In the genomic region with DNA sequence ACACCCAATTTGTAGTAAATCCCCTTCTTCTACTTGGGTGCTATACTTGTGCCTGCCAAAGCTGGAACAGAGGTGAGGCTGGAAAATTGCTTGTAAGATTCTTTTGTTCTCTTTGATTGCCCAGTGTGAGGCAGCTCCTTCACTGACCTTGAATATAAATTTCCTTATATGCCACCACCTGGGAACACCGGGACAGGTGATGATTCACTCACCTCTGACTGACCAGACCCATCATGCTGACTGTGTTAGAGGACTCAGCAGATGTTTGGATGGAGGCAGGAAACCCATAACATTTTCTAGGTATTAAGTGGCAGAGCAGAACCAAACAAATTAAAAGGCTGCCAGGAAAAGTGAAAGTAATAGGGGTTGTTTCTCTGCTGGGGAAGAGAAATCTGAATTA, we compare ENCODE assay signal across 15 cellular contexts.
DNase-seq lines count a peak whose midpoint lies in the region; ATAC-seq, FAIRE-seq and TF ChIP-seq lines count a peak whose summit lies in the region.
"Had no signal": no experiment of that assay in that cellular context is flagged by ENCODE, and none has a peak within 500 bp of the region (broad histone marks: within the 10 kb centered on the region; RNA-seq: fewer than 3 reads in every experiment).

No MANE protein-coding gene starts in this region.

- H3K4me3 ChIP-seq in ACC112 (ENCODE audit: low read depth, low read length) (peak overlapping the region; percentile 39; the same call in 1 of the 2 replicates), HCT116 (replicated peaks in 1 of 2; ENCODE audit: low read depth in 1 of 2, low read length in 2 of 2) (no peak overlapping the region)
- H3K4me3 ChIP-seq: SJSA1 had no signal

- H3K27ac Mint-ChIP-seq in WTC11 (no peak overlapping the region), glutamatergic neuron (ENCODE audit: unreplicated experiment) (no peak overlapping the region)
- no peak overlapping the region for H3K27ac Mint-ChIP-seq in activated T-helper 1 cell treated with anti-CD3 and anti-CD28 coated beads, Interleukin-12 subunit alpha, Interleukin-12 subunit beta, Interleukin-2, Interleukin-4 antibody, amounts not matched to agents 30 ng/mL and 10 ng/mL and 1 ng/mL, durations not matched to agents 14 hours and 24 hours and 36 hours
- H3K27ac Mint-ChIP-seq: CD4-positive, alpha-beta T cell had no signal

- intact Hi-C loops in HCT116 (cut with micrococcal nuclease): no loop called here
- intact Hi-C loops in activated T-helper 1 cell treated with anti-CD3 and anti-CD28 coated beads, Interleukin-12 subunit alpha, Interleukin-12 subunit beta, Interleukin-2, Interleukin-4 antibody, amounts not matched to agents 30 ng/mL and 10 ng/mL and 1 ng/mL, durations not matched to agents 14 hours and 24 hours and 36 hours (cut with micrococcal nuclease): no loop called here

- no peaks in the 10 kb centered on the region for H4K20me1 ChIP-seq in HCT116 (ENCODE audit: insufficient read depth)

- FAIRE-seq in RCC 7860 (lab: Jason Lieb, UNC): no peak
- FAIRE-seq: H54, HepG2 had no signal

- H3K36me3 ChIP-seq in ACC112 (ENCODE audit: insufficient read depth, low read length): no peaks in the 10 kb centered on the region
- no peaks in the 10 kb centered on the region for H3K36me3 ChIP-seq in HCT116 (ENCODE audit: control insufficient read depth in 1 of 2, insufficient read depth in 2 of 2, low read length in 2 of 2)
- H3K36me3 ChIP-seq: SJSA1 had no signal

- no peaks in the 10 kb centered on the region for H3K9me3 ChIP-seq in HCT116 (ENCODE audit: control insufficient read depth in 1 of 2, insufficient read depth in 1 of 2, low read depth in 1 of 2, low read length in 2 of 2)
- H3K9me3 ChIP-seq: SJSA1 had no signal

- H3K27me3 Mint-ChIP-seq in WTC11 (ENCODE audit: low read depth) (no peaks in the 10 kb centered on the region), glutamatergic neuron (ENCODE audit: unreplicated experiment) (no peaks in the 10 kb centered on the region)
- H3K27me3 Mint-ChIP-seq in activated T-helper 1 cell treated with anti-CD3 and anti-CD28 coated beads, Interleukin-12 subunit alpha, Interleukin-12 subunit beta, Interleukin-2, Interleukin-4 antibody, amounts not matched to agents 30 ng/mL and 10 ng/mL and 1 ng/mL, durations not matched to agents 14 hours and 24 hours and 36 hours (ENCODE audit: insufficient read depth): peaks cover 4% of the 10 kb centered on the region

- 0 out of 2 replicates have a peak, but pooled peaks cover 1% of the 10 kb centered on the region for H3K9me3 Mint-ChIP-seq in WTC11
- H3K9me3 Mint-ChIP-seq in activated T-helper 1 cell treated with anti-CD3 and anti-CD28 coated beads, Interleukin-12 subunit alpha, Interleukin-12 subunit beta, Interleukin-2, Interleukin-4 antibody, amounts not matched to agents 30 ng/mL and 10 ng/mL and 1 ng/mL, durations not matched to agents 14 hours and 24 hours and 36 hours: no peaks in the 10 kb centered on the region
- H3K9me3 Mint-ChIP-seq in glutamatergic neuron (ENCODE audit: unreplicated experiment): no peaks in the 10 kb centered on the region
- H3K9me3 Mint-ChIP-seq: CD4-positive, alpha-beta T cell had no signal

- TF ChIP-seq CTCF in HCT116 (IDR thresholded peaks at IDR 0.05 in 2 of 3, conservative IDR thresholded peaks at IDR 0.05 in 1 of 3; ENCODE audit: borderline replicate concordance in 1 of 3, insufficient read depth in 1 of 3, low read depth in 2 of 3, low read length in 2 of 3): no peak
- no peak for TF ChIP-seq CTCF in WTC11 (IDR thresholded peaks at IDR 0.05)
- no peak for TF ChIP-seq CTCF in glutamatergic neuron (IDR thresholded peaks at IDR 0.05; ENCODE audit: partially characterized antibody, unreplicated experiment)

- H3K36me3 Mint-ChIP-seq in WTC11: no peaks in the 10 kb centered on the region
- no peaks in the 10 kb centered on the region for H3K36me3 Mint-ChIP-seq in activated T-helper 1 cell treated with anti-CD3 and anti-CD28 coated beads, Interleukin-12 subunit alpha, Interleukin-12 subunit beta, Interleukin-2, Interleukin-4 antibody, amounts not matched to agents 30 ng/mL and 10 ng/mL and 1 ng/mL, durations not matched to agents 14 hours and 24 hours and 36 hours (ENCODE audit: low read depth)
- H3K36me3 Mint-ChIP-seq in glutamatergic neuron (ENCODE audit: unreplicated experiment): no peaks in the 10 kb centered on the region

- H3K27me3 ChIP-seq in ACC112 (ENCODE audit: insufficient read depth, low read length) (no peaks in the 10 kb centered on the region), HCT116 (ENCODE audit: insufficient read depth, low read length) (peaks cover 24% of the 10 kb centered on the region)
- H3K27me3 ChIP-seq: SJSA1 had no signal

- CTCF ChIA-PET in HCT116 (lab: Charles Lee): no interaction called here
- CTCF ChIA-PET in WTC11 (lab: Charles Lee): no interaction called here

- no peak overlapping the region for H3K27ac ChIP-seq in ACC112 (ENCODE audit: low read depth, low read length)
- H3K27ac ChIP-seq in HCT116 (ENCODE audit: low read depth, low read length): no peak overlapping the region
- H3K27ac ChIP-seq: SJSA1 had no signal

- H3K4me1 ChIP-seq in ACC112 (ENCODE audit: control insufficient read depth, insufficient read depth, low read length, unreplicated experiment) (no peaks in the 10 kb centered on the region), HCT116 (ENCODE audit: control insufficient read depth in 1 of 2, insufficient read depth in 2 of 2, low read length in 2 of 2) (no peaks in the 10 kb centered on the region)
- H3K4me1 ChIP-seq: SJSA1 had no signal

- no peak overlapping the region for H3K4me3 Mint-ChIP-seq in WTC11
- no peak overlapping the region for H3K4me3 Mint-ChIP-seq in activated T-helper 1 cell treated with anti-CD3 and anti-CD28 coated beads, Interleukin-12 subunit alpha, Interleukin-12 subunit beta, Interleukin-2, Interleukin-4 antibody, amounts not matched to agents 30 ng/mL and 10 ng/mL and 1 ng/mL, durations not matched to agents 14 hours and 24 hours and 36 hours
- H3K4me3 Mint-ChIP-seq in glutamatergic neuron (ENCODE audit: unreplicated experiment): no peak overlapping the region
- H3K4me3 Mint-ChIP-seq: CD4-positive, alpha-beta T cell had no signal

- RAD21 ChIA-PET in HCT116 (lab: Charles Lee; ENCODE audit: low non-redundant PET in 1 of 2, low total read pairs in 2 of 2, uncharacterized antibody in 2 of 2, unreplicated experiment in 2 of 2): no interaction called here

- ATAC-seq in HCT116 (no peak; the same call in 1 of the 2 replicates), WTC11 (peak; percentile 65)
- ATAC-seq: HepG2 had no signal

- no peaks in the 10 kb centered on the region for H3K79me2 ChIP-seq in ACC112 (ENCODE audit: control insufficient read depth, insufficient read depth, low read length, unreplicated experiment)
- no peaks in the 10 kb centered on the region for H3K79me2 ChIP-seq in HCT116 (ENCODE audit: insufficient read depth, low read length)

- no peak overlapping the region for H3K9ac ChIP-seq in HCT116 (ENCODE audit: low read length)

- DNase-seq in HCT116 (ENCODE audit: low read depth, low spot score) (no peak), WTC11 (ENCODE audit: low spot score) (no peak), iPS-NIHi7 (ENCODE audit: extremely low spot score) (peak; percentile 17), RCC 7860 (ENCODE audit: low spot score) (no peak), glutamatergic neuron (no peak)
- no peak for DNase-seq in activated T-helper 1 cell treated with anti-CD3 and anti-CD28 coated beads, Interleukin-12 subunit alpha, Interleukin-12 subunit beta, Interleukin-2, Interleukin-4 antibody, amounts not matched to agents 30 ng/mL and 10 ng/mL and 1 ng/mL, durations not matched to agents 14 hours and 24 hours and 36 hours (ENCODE audit: low spot score)
- DNase-seq in stimulated activated CD4-positive, alpha-beta T cell treated with anti-CD3 and anti-CD28 coated beads, Interleukin-4, amount 100 ng/mL, for 4 hours: no peak
- DNase-seq: CD4-positive, alpha-beta T cell; NCI-H446 treated with DMSO at 0.1 percent for 48 hours; NCI-H82; SW 1271 had no signal

- H3K4me1 Mint-ChIP-seq in WTC11: peaks cover 20% of the 10 kb centered on the region
- H3K4me1 Mint-ChIP-seq in activated T-helper 1 cell treated with anti-CD3 and anti-CD28 coated beads, Interleukin-12 subunit alpha, Interleukin-12 subunit beta, Interleukin-2, Interleukin-4 antibody, amounts not matched to agents 30 ng/mL and 10 ng/mL and 1 ng/mL, durations not matched to agents 14 hours and 24 hours and 36 hours (ENCODE audit: low read depth): no peaks in the 10 kb centered on the region
- peaks cover 2% of the 10 kb centered on the region for H3K4me1 Mint-ChIP-seq in glutamatergic neuron (ENCODE audit: low read depth, unreplicated experiment)

- no peak for TF ChIP-seq POLR2A in HCT116 (IDR thresholded peaks at IDR 0.05; ENCODE audit: borderline replicate concordance, extremely low read depth, insufficient read depth, insufficient read length)

- no peak overlapping the region for H3K4me2 ChIP-seq in HCT116 (ENCODE audit: low read length)

- H2AFZ ChIP-seq in ACC112 (ENCODE audit: low read length, unreplicated experiment) (no peak overlapping the region), HCT116 (ENCODE audit: low read depth, low read length, poor library complexity, severe bottlenecking) (no peak overlapping the region)

- no peak for TF ChIP-seq RAD21 in HCT116 (IDR thresholded peaks at IDR 0.05; ENCODE audit: low read depth)

- no TSS peak for BruUV-seq in HCT116 (replicated peaks; lab: Mats Ljungman, UMichigan)

- no peaks in the 10 kb centered on the region for H3K9me2 ChIP-seq in HCT116 (ENCODE audit: insufficient read depth)

- POLR2A ChIA-PET in HCT116 (lab: Charles Lee) (no interaction called here), WTC11 (lab: Charles Lee) (no interaction called here)

TF ChIP-seq in HCT116, 20 proteins besides CTCF, POLR2A, EP300 and RAD21:
- TF ChIP-seq FOSL1 (IDR thresholded peaks at IDR 0.05; ENCODE audit: low read depth) (no peak), SRF (IDR thresholded peaks at IDR 0.05; ENCODE audit: low read depth) (0 out of 2 replicates have a peak, but pooled peaks have one; percentile 21)

TF ChIP-seq in WTC11, 78 proteins besides CTCF, POLR2A, EP300 and RAD21 (continues in another document):
- no peak for TF ChIP-seq JAZF1 (CRISPR knock-in tag; IDR thresholded peaks at IDR 0.05)
- TF ChIP-seq NFATC4 (CRISPR knock-in tag; IDR thresholded peaks at IDR 0.05): no peak
- TF ChIP-seq, protein P1, sequence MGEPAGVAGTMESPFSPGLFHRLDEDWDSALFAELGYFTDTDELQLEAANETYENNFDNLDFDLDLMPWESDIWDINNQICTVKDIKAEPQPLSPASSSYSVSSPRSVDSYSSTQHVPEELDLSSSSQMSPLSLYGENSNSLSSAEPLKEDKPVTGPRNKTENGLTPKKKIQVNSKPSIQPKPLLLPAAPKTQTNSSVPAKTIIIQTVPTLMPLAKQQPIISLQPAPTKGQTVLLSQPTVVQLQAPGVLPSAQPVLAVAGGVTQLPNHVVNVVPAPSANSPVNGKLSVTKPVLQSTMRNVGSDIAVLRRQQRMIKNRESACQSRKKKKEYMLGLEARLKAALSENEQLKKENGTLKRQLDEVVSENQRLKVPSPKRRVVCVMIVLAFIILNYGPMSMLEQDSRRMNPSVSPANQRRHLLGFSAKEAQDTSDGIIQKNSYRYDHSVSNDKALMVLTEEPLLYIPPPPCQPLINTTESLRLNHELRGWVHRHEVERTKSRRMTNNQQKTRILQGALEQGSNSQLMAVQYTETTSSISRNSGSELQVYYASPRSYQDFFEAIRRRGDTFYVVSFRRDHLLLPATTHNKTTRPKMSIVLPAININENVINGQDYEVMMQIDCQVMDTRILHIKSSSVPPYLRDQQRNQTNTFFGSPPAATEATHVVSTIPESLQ (CRISPR knock-in tag; IDR thresholded peaks at IDR 0.05): no peak
